In the genomic region with DNA sequence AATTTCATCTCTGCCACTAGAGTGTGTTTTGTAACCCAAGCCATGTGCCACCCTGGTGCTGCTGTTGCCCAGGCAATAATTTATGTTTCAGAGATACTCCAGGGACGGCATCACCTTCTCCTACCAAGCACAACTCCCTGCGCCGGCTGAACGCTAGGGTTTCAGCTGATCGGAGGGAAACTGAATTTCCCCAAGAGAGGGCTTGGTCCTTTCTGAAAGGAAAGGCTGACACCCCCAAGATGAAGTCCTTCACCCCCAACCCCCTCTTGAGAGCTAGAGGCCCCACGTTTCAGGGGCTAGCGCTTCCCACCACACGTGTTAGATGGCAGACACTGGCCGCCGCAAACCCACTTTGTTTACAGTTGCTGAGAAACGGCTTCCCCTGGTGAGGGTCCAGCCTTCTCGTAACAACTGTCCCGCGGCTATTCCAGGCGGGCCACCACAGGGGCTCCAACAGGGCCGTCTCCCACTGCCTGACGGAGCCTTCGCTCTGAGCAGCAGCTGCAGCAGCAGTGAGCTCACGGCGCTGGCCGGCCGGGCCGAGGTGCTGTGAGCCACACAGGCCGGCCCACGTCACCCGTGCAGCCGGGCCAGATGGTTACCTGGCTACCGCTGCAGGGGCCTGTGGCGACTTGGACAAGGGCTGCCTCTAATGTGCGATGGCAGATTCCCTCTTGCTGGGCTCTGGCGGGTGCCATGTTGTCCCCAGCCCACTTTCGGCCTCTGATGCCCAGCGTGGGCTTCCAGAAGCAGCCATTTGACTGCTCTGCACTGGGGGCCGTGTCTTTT, we compare ENCODE assay signal across 10 cellular contexts.
A peak's percentile ranks its signal among the peaks of the same experiment; 100 is the strongest.
DNase-seq lines count a peak whose midpoint lies in the region; ATAC-seq lines count a peak whose summit lies in the region.
"Had no signal": no experiment of that assay in that cellular context is flagged by ENCODE, and none has a peak within 500 bp of the region (broad histone marks: within the 10 kb centered on the region; RNA-seq: fewer than 3 reads in every experiment).

No MANE protein-coding gene starts in this region.

- no peak overlapping the region for H3K9ac ChIP-seq in trophoblast cell (ENCODE audit: low read length)

- H3K79me2 ChIP-seq in trophoblast cell (ENCODE audit: control insufficient read depth, insufficient read depth, low read length, poor library complexity), result no peaks in the 10 kb centered on the region

- H2BK12ac ChIP-seq in trophoblast cell (ENCODE audit: low read length), result no peak overlapping the region

- no peak overlapping the region for H3K18ac ChIP-seq in trophoblast cell (ENCODE audit: low read length)

- H3K14ac ChIP-seq in trophoblast cell (ENCODE audit: low read length), result no peak overlapping the region

- H3K79me1 ChIP-seq in trophoblast cell (ENCODE audit: low read length), result no peaks in the 10 kb centered on the region

- no peak overlapping the region for H2AK5ac ChIP-seq in trophoblast cell (ENCODE audit: low read length)

- peaks cover 6 to 7% of the 10 kb centered on the region in 2 experiments for H3K36me3 ChIP-seq in trophoblast cell (ENCODE audit: control insufficient read depth in 1 of 2, insufficient read depth in 2 of 2, low read length in 2 of 2)

- peak; percentile 33 for DNase-seq in GM03348 (ENCODE audit: low spot score)
- peak; percentile 65 for DNase-seq in NCI-H748 (lab: John Stamatoyannopoulos, UW; ENCODE audit: unreplicated experiment)
- DNase-seq in globus pallidus (ENCODE audit: low spot score), result peak; percentile 5
- peak; percentile 67 to 74 for DNase-seq in trophoblast cell
- DNase-seq in activated CD4-positive, alpha-beta T cell treated with anti-CD3 and anti-CD28 coated beads for 48 hours, result no peak
- DNase-seq in putamen (ENCODE audit: low spot score), result no peak
- DNase-seq: HCEC 1CT, MV-4-11 had no signal

- peaks cover 3 to 6% of the 10 kb centered on the region in 2 experiments for H3K4me1 ChIP-seq in trophoblast cell (ENCODE audit: control insufficient read depth in 1 of 2, insufficient read depth in 2 of 2, low read length in 2 of 2)

- no CpG with 5 or more reads among the region's 34 CpGs for WGBS in trophoblast cell (ENCODE audit: extremely low coverage, insufficient coverage, insufficient read length)

- H3K27me3 ChIP-seq in trophoblast cell (ENCODE audit: insufficient read depth, low read length), result no peaks in the 10 kb centered on the region

- no peak overlapping the region for H3K4me3 ChIP-seq in trophoblast cell (ENCODE audit: low read depth, low read length)

- no peak overlapping the region for H2AFZ ChIP-seq in trophoblast cell (ENCODE audit: insufficient read depth, low read length, poor library complexity)

- no peak overlapping the region for H2BK120ac ChIP-seq in trophoblast cell (ENCODE audit: insufficient read depth, low read length, poor library complexity)

- no peak overlapping the region for H3K4me2 ChIP-seq in trophoblast cell (ENCODE audit: low read length)

- H3K23ac ChIP-seq in trophoblast cell (ENCODE audit: low read length), result no peak overlapping the region

- no peak overlapping the region for H4K8ac ChIP-seq in trophoblast cell (ENCODE audit: low read depth, low read length)

- H3K4ac ChIP-seq in trophoblast cell (ENCODE audit: low read depth, low read length), result no peak overlapping the region

- H4K91ac ChIP-seq in trophoblast cell (ENCODE audit: low read depth, low read length), result peak overlapping the region; percentile 1

- no peak for ATAC-seq in GM21528 (IDR thresholded peaks at IDR 0.05; ENCODE audit: low FRiP score, unreplicated experiment)
- ATAC-seq in HG02973 (IDR thresholded peaks at IDR 0.05; ENCODE audit: unreplicated experiment), result no peak

- H4K12ac ChIP-seq in trophoblast cell (ENCODE audit: low read depth, low read length), result no peak overlapping the region

- H2BK5ac ChIP-seq in trophoblast cell (ENCODE audit: low read depth, low read length, poor library complexity), result no peak overlapping the region

- H3K9me3 ChIP-seq in trophoblast cell (ENCODE audit: insufficient read depth, low read depth, low read length), result peaks cover 2% of the 10 kb centered on the region

- no peak overlapping the region for H3K27ac ChIP-seq in trophoblast cell (ENCODE audit: low read depth, low read length)

Comparison
In these comparisons a context has a peak if more than half of its experiments do, and no peak if none do; other contexts are left out.
1. DNase-seq: peak in GM03348 (single experiment), NCI-H748 (single experiment), globus pallidus (single experiment) and trophoblast cell (2 of 2); none in activated CD4-positive, alpha-beta T cell treated with anti-CD3 and anti-CD28 coated beads for 48 hours (single experiment) and putamen (single experiment).